Comparison of ENCODE assay signal across 25 cellular contexts in the genomic region with DNA sequence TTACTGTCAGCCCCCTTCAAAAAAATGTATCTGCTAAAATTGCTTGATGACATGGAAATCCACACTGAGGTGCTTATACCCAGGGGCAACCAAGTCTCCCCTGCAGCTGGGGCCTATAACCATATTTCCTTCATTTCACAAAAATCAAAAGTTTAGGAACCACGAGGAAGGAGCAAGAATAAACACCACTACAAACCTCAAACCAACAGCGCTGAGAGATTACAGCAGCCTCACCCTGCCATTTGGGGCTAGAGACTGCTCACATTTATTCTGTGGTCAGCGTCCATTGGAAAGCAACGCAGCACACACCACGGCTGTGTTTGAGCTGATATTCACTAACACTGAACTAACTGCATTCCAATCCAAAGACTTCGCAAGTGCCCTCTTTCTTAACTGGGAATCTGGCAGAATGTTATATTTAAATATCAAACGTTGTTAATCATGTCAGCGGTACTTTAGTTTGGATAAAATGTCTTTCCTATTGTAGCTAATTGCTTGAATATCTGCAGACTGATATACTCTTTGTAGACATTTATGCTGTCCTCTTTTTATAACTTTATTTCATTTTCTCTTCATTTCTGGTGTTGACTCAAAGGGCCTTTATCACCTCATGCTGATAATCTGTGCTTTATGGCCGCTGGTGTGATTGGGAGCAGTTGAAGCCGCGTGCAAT.
DNase-seq lines count a peak whose midpoint lies in the region; ATAC-seq and TF ChIP-seq lines count a peak whose summit lies in the region.
"Had no signal": no experiment of that assay in that cellular context is flagged by ENCODE, and none has a peak within 500 bp of the region (broad histone marks: within the 10 kb centered on the region; RNA-seq: fewer than 3 reads in every experiment).

No MANE protein-coding gene starts in this region.

- no peak for TF ChIP-seq CTCF in Caco-2 (IDR thresholded peaks at IDR 0.05; ENCODE audit: insufficient read depth in 1 of 2, low read depth in 1 of 2, low read length in 1 of 2, severe bottlenecking in 1 of 2, unreplicated experiment in 1 of 2)
- TF ChIP-seq CTCF in endodermal cell (conservative IDR thresholded peaks at IDR 0.05), result no peak
- TF ChIP-seq CTCF in mucosa of descending colon (IDR thresholded peaks at IDR 0.05), result no peak
- no peak for TF ChIP-seq CTCF in esophagus squamous epithelium (IDR thresholded peaks at IDR 0.05)

- H3K36me3 ChIP-seq in Caco-2 (ENCODE audit: control insufficient read depth, insufficient read depth, low read length) (no peaks in the 10 kb centered on the region), endodermal cell (ENCODE audit: control insufficient read depth, insufficient read depth, low read length) (no peaks in the 10 kb centered on the region), mucosa of descending colon (ENCODE audit: low read depth) (no peaks in the 10 kb centered on the region), esophagus squamous epithelium (no peaks in the 10 kb centered on the region)
- H3K36me3 ChIP-seq: breast epithelium, spleen, suprapubic skin had no signal

- H3K36me3 Mint-ChIP-seq in Caco-2 (ENCODE audit: insufficient read depth, unreplicated experiment) (peaks cover 14% of the 10 kb centered on the region), endodermal cell (ENCODE audit: low read depth) (no peaks in the 10 kb centered on the region)
- H3K36me3 Mint-ChIP-seq in activated T-cell treated with anti-CD3 and anti-CD28 coated beads, Interleukin-2, amount 50 U/mL, for 24 hours (ENCODE audit: low read depth), result no peaks in the 10 kb centered on the region
- H3K36me3 Mint-ChIP-seq: naive B cell; stimulated activated memory B cell treated with anti-CD40 and anti-IgM and Interleukin-4, amounts not matched to agents 10 μg/mL and 1 μg/mL and 100 μg/mL, for 72 hours had no signal

- H3K9me3 ChIP-seq in Caco-2 (no peaks in the 10 kb centered on the region), endodermal cell (ENCODE audit: control insufficient read depth, low read length) (peaks cover 13% of the 10 kb centered on the region), mucosa of descending colon (no peaks in the 10 kb centered on the region), esophagus squamous epithelium (no peaks in the 10 kb centered on the region)
- H3K9me3 ChIP-seq: breast epithelium, spleen, suprapubic skin had no signal

- H3K4me3 Mint-ChIP-seq in Caco-2 (ENCODE audit: unreplicated experiment) (peak overlapping the region; percentile 68), endodermal cell (no peak overlapping the region)
- no peak overlapping the region for H3K4me3 Mint-ChIP-seq in activated T-cell treated with anti-CD3 and anti-CD28 coated beads, Interleukin-2, amount 50 U/mL, for 24 hours
- H3K4me3 Mint-ChIP-seq: activated naive CD4-positive, alpha-beta T cell treated with anti-CD3 and anti-CD28 coated beads for 36 hours; naive B cell; stimulated activated memory B cell treated with anti-CD40 and anti-IgM and Interleukin-4, amounts not matched to agents 10 μg/mL and 1 μg/mL and 100 μg/mL, for 72 hours; T-helper 17 cell had no signal

- DNase-seq in Caco-2 (peak; percentile 53 to 82), OCI-M1 (lab: John Stamatoyannopoulos, UW) (peak; percentile 65), endodermal cell (no peak), mucosa of descending colon (peak in 1 of 3 donors; percentile 69), esophagus squamous epithelium (lab: John Stamatoyannopoulos, UW) (no peak), NCI-H774 (lab: John Stamatoyannopoulos, UW) (no peak)
- DNase-seq in activated T-cell treated with anti-CD3 and anti-CD28 coated beads, Interleukin-2, amount 50 U/mL, for 24 hours, result no peak
- DNase-seq: activated CD4-positive, alpha-beta T cell treated with anti-CD3 and anti-CD28 coated beads for 4 hours; activated CD8-positive, alpha-beta memory T cell treated with anti-CD3 and anti-CD28 coated beads for 24 hours; activated naive CD4-positive, alpha-beta T cell treated with anti-CD3 and anti-CD28 coated beads for 36 hours; activated T-cell treated with anti-CD3 and anti-CD28 coated beads, Interleukin-2, amount 50 U/mL, for 48 hours; amniotic stem cell; kidney glomerular epithelial cell; mesenchymal stem cell; naive B cell; NCI-H446; NK-92 treated with Interleukin-12 subunit alpha and Interleukin-12 subunit beta, amount 100 ng/mL, for 24 hours; spleen; stimulated activated CD4-positive, alpha-beta T cell treated with anti-CD3 and anti-CD28 coated beads, Interleukin-4, amount 100 ng/mL, for 1 hour; T-helper 17 cell had no signal

- H3K9ac ChIP-seq in endodermal cell (ENCODE audit: extremely low read depth, low read length, poor library complexity, severe bottlenecking), result peak overlapping the region; percentile 78

- H3K4me3 ChIP-seq in Caco-2 (ENCODE audit: low read depth, low read length) (peak overlapping the region; percentile 3; the same call in 1 of the 2 replicates), endodermal cell (ENCODE audit: low read length) (peak overlapping the region; percentile 57), mucosa of descending colon (no peak overlapping the region), esophagus squamous epithelium (no peak overlapping the region)
- H3K4me3 ChIP-seq: breast epithelium, coronary artery, spleen, suprapubic skin had no signal

- ATAC-seq in mucosa of descending colon (peak; percentile 37), GM21390 (IDR thresholded peaks at IDR 0.05; ENCODE audit: unreplicated experiment) (no peak)
- ATAC-seq: stimulated activated memory B cell treated with anti-CD40 and anti-IgM and Interleukin-4, amounts not matched to agents 10 μg/mL and 1 μg/mL and 100 μg/mL, for 72 hours; T-helper 17 cell had no signal

- 84 to 100% methylated on average over 3 to 10 of the region's 11 CpGs for WGBS in endodermal cell (ENCODE audit: insufficient coverage in 1 of 2, insufficient read length in 1 of 2), 2 experiments
- 61 to 68% methylated on average over 10 to 11 of the region's 11 CpGs for WGBS in esophagus squamous epithelium, 2 donors

- BruUV-seq in Caco-2 (replicated peaks; lab: Mats Ljungman, UMichigan), result no TSS peak

- CTCF ChIA-PET in Caco-2 (lab: Charles Lee), result interaction anchor here (0.9 to 2.6 kb wide), 11 partner anchors 19 to 860 kb away, joined by 3 to 27 read pairs (median 6); a partner anchor contains a TSS

- H3K27me3 Mint-ChIP-seq in Caco-2 (ENCODE audit: insufficient read depth, unreplicated experiment), result no peaks in the 10 kb centered on the region
- no peaks in the 10 kb centered on the region for H3K27me3 Mint-ChIP-seq in endodermal cell (ENCODE audit: insufficient read depth)
- no peaks in the 10 kb centered on the region for H3K27me3 Mint-ChIP-seq in activated T-cell treated with anti-CD3 and anti-CD28 coated beads, Interleukin-2, amount 50 U/mL, for 24 hours
- H3K27me3 Mint-ChIP-seq: stimulated activated memory B cell treated with anti-CD40 and anti-IgM and Interleukin-4, amounts not matched to agents 10 μg/mL and 1 μg/mL and 100 μg/mL, for 72 hours; T-helper 17 cell had no signal

- POLR2A ChIA-PET in Caco-2 (lab: Charles Lee), result interaction anchor here (1.5 to 3.2 kb wide), 6 partner anchors 22 to 97 kb away, joined by 3 to 49 read pairs (median 22); a partner anchor contains a TSS

- H3K27ac Mint-ChIP-seq in Caco-2 (ENCODE audit: unreplicated experiment) (peak overlapping the region; percentile 98), endodermal cell (peak overlapping the region; percentile 97)
- no peak overlapping the region for H3K27ac Mint-ChIP-seq in activated T-cell treated with anti-CD3 and anti-CD28 coated beads, Interleukin-2, amount 50 U/mL, for 24 hours
- H3K27ac Mint-ChIP-seq: activated naive CD4-positive, alpha-beta T cell treated with anti-CD3 and anti-CD28 coated beads for 36 hours; naive B cell; stimulated activated memory B cell treated with anti-CD40 and anti-IgM and Interleukin-4, amounts not matched to agents 10 μg/mL and 1 μg/mL and 100 μg/mL, for 72 hours; T-helper 17 cell had no signal

- H3K9me3 Mint-ChIP-seq in Caco-2 (ENCODE audit: unreplicated experiment) (no peaks in the 10 kb centered on the region), endodermal cell (peaks cover 18% of the 10 kb centered on the region)
- no peaks in the 10 kb centered on the region for H3K9me3 Mint-ChIP-seq in activated T-cell treated with anti-CD3 and anti-CD28 coated beads, Interleukin-2, amount 50 U/mL, for 24 hours

- H3K27me3 ChIP-seq in Caco-2 (replicated peaks; ENCODE audit: control insufficient read depth, insufficient read depth, low read length) (no peaks in the 10 kb centered on the region), endodermal cell (ENCODE audit: control insufficient read depth, insufficient read depth, low read length, poor library complexity, severe bottlenecking) (no peaks in the 10 kb centered on the region), esophagus squamous epithelium (peaks cover 0 to 46% (median 0%) of the 10 kb centered on the region in 4 donors)

- intact Hi-C loops in Caco-2 (cut with micrococcal nuclease; ENCODE audit: unreplicated experiment) (loop anchor here (1.0 kb wide), 8 partner anchors 19 to 195 kb away; no protein-coding TSS in a partner anchor), mucosa of descending colon (cut with DNase I, micrococcal nuclease) (no loop called here), esophagus squamous epithelium (cut with DNase I) (no loop called here)

- H3K4me1 ChIP-seq in Caco-2 (peaks cover 32% of the 10 kb centered on the region), endodermal cell (ENCODE audit: control insufficient read depth, insufficient read depth, low read length) (peaks cover 11% of the 10 kb centered on the region), mucosa of descending colon (ENCODE audit: low read depth) (peaks cover 14% of the 10 kb centered on the region), esophagus squamous epithelium (no peaks in the 10 kb centered on the region)
- H3K4me1 ChIP-seq: breast epithelium, spleen, suprapubic skin had no signal

- no peak for TF ChIP-seq POLR2A in esophagus squamous epithelium (IDR thresholded peaks at IDR 0.05)

- H3K27ac ChIP-seq in endodermal cell (ENCODE audit: low read depth, low read length) (no peak overlapping the region), esophagus squamous epithelium (no peak overlapping the region)
- H3K27ac ChIP-seq: breast epithelium, coronary artery, spleen, suprapubic skin had no signal

- peaks cover 27% of the 10 kb centered on the region for H3K4me1 Mint-ChIP-seq in Caco-2 (ENCODE audit: low read depth, unreplicated experiment)
- H3K4me1 Mint-ChIP-seq in endodermal cell, result peaks cover 32% of the 10 kb centered on the region
- H3K4me1 Mint-ChIP-seq in activated T-cell treated with anti-CD3 and anti-CD28 coated beads, Interleukin-2, amount 50 U/mL, for 24 hours (ENCODE audit: low read depth), result no peaks in the 10 kb centered on the region
- H3K4me1 Mint-ChIP-seq: naive B cell; stimulated activated memory B cell treated with anti-CD40 and anti-IgM and Interleukin-4, amounts not matched to agents 10 μg/mL and 1 μg/mL and 100 μg/mL, for 72 hours; T-helper 17 cell had no signal

Comparison
In these comparisons a context has a peak if more than half of its experiments do, and no peak if none do; other contexts are left out.
1. DNase-seq: peak in Caco-2 (2 of 2) and OCI-M1 (single experiment); none in endodermal cell (single experiment), esophagus squamous epithelium (single experiment), activated T-cell treated with anti-CD3 and anti-CD28 coated beads, Interleukin-2, amount 50 U/mL, for 24 hours (single experiment) and NCI-H774 (single experiment).
2. H3K4me3 ChIP-seq: peak in Caco-2 (single experiment) and endodermal cell (single experiment); none in mucosa of descending colon (single experiment) and esophagus squamous epithelium (0 of 4).